ENCODE assay signal across 9 cellular contexts in genomic region chr2:192190474-192190873, GRCh38. TPM values are rescaled to one million over a fixed set of nuclear protein-coding genes. Genes with fewer than 3 reads are reported as not detected.
A peak's percentile ranks its signal among the peaks of the same experiment; 100 is the strongest.
DNase-seq lines count a peak whose midpoint lies in the region; TF ChIP-seq lines count a peak whose summit lies in the region.
"Had no signal": no experiment of that assay in that cellular context is flagged by ENCODE, and none has a peak within 500 bp of the region (broad histone marks: within the 10 kb centered on the region; RNA-seq: fewer than 3 reads in every experiment).

No MANE protein-coding gene starts in this region.

- H3K4me3 ChIP-seq in fibroblast of mammary gland (ENCODE audit: control insufficient read depth, low read depth, low read length), result no peak overlapping the region
- no peak overlapping the region for H3K4me3 ChIP-seq in adrenal gland

- H3K4me3 Mint-ChIP-seq in activated naive CD4-positive, alpha-beta T cell treated with anti-CD3 and anti-CD28 coated beads, Interleukin-2, amount 10 ng/mL, durations not matched to agents 7 days and 5 days, result no peak overlapping the region
- H3K4me3 Mint-ChIP-seq in activated T-helper 1 cell treated with anti-CD3 and anti-CD28 coated beads, Interleukin-12 subunit alpha, Interleukin-12 subunit beta, Interleukin-2, Interleukin-4 antibody, amounts not matched to agents 30 ng/mL and 10 ng/mL and 1 ng/mL, durations not matched to agents 14 hours and 24 hours and 36 hours, result no peak overlapping the region

- TF ChIP-seq CTCF in fibroblast of mammary gland (conservative IDR thresholded peaks at IDR 0.05; ENCODE audit: control insufficient read depth, insufficient read depth, low read depth, low read length) (peak; percentile 69), adrenal gland (IDR thresholded peaks at IDR 0.05) (peak in 3 of 6 experiments; percentile 15 to 20 (median 18))

- no peaks in the 10 kb centered on the region for H3K36me3 Mint-ChIP-seq in activated naive CD4-positive, alpha-beta T cell treated with anti-CD3 and anti-CD28 coated beads, Interleukin-2, amount 10 ng/mL, durations not matched to agents 7 days and 5 days
- no peaks in the 10 kb centered on the region for H3K36me3 Mint-ChIP-seq in activated T-helper 1 cell treated with anti-CD3 and anti-CD28 coated beads, Interleukin-12 subunit alpha, Interleukin-12 subunit beta, Interleukin-2, Interleukin-4 antibody, amounts not matched to agents 30 ng/mL and 10 ng/mL and 1 ng/mL, durations not matched to agents 14 hours and 24 hours and 36 hours (ENCODE audit: low read depth)

- DNase-seq in A172 (ENCODE audit: low spot score), result peak; percentile 38
- peak; percentile 44 for DNase-seq in GM03348 (ENCODE audit: low spot score)
- DNase-seq in NCI-H748 treated with DMSO at 0.1 percent for 48 hours (lab: John Stamatoyannopoulos, UW), result peak; percentile 12
- DNase-seq in fibroblast of mammary gland (ENCODE audit: low read depth), result peak; percentile 66
- DNase-seq in activated naive CD4-positive, alpha-beta T cell treated with anti-CD3 and anti-CD28 coated beads, Interleukin-2, amount 10 ng/mL, durations not matched to agents 7 days and 5 days, result no peak
- no peak for DNase-seq in activated T-helper 1 cell treated with anti-CD3 and anti-CD28 coated beads, Interleukin-12 subunit alpha, Interleukin-12 subunit beta, Interleukin-2, Interleukin-4 antibody, amounts not matched to agents 30 ng/mL and 10 ng/mL and 1 ng/mL, durations not matched to agents 14 hours and 24 hours and 36 hours (ENCODE audit: low spot score)
- no peak for DNase-seq in adrenal gland
- no peak for DNase-seq in hypothalamus (lab: John Stamatoyannopoulos, UW)
- DNase-seq: NCI-H774 had no signal

- intact Hi-C loops in activated T-helper 1 cell treated with anti-CD3 and anti-CD28 coated beads, Interleukin-12 subunit alpha, Interleukin-12 subunit beta, Interleukin-2, Interleukin-4 antibody, amounts not matched to agents 30 ng/mL and 10 ng/mL and 1 ng/mL, durations not matched to agents 14 hours and 24 hours and 36 hours (cut with micrococcal nuclease), result no loop called here
- intact Hi-C loops in adrenal gland (cut with DNase I), result no loop called here

- H3K27me3 Mint-ChIP-seq in activated naive CD4-positive, alpha-beta T cell treated with anti-CD3 and anti-CD28 coated beads, Interleukin-2, amount 10 ng/mL, durations not matched to agents 7 days and 5 days, result peaks cover 39% of the 10 kb centered on the region
- peaks cover 61% of the 10 kb centered on the region for H3K27me3 Mint-ChIP-seq in activated T-helper 1 cell treated with anti-CD3 and anti-CD28 coated beads, Interleukin-12 subunit alpha, Interleukin-12 subunit beta, Interleukin-2, Interleukin-4 antibody, amounts not matched to agents 30 ng/mL and 10 ng/mL and 1 ng/mL, durations not matched to agents 14 hours and 24 hours and 36 hours (ENCODE audit: insufficient read depth)

- H3K4me1 Mint-ChIP-seq in activated naive CD4-positive, alpha-beta T cell treated with anti-CD3 and anti-CD28 coated beads, Interleukin-2, amount 10 ng/mL, durations not matched to agents 7 days and 5 days, result peaks cover 16% of the 10 kb centered on the region
- peaks cover 8% of the 10 kb centered on the region for H3K4me1 Mint-ChIP-seq in activated T-helper 1 cell treated with anti-CD3 and anti-CD28 coated beads, Interleukin-12 subunit alpha, Interleukin-12 subunit beta, Interleukin-2, Interleukin-4 antibody, amounts not matched to agents 30 ng/mL and 10 ng/mL and 1 ng/mL, durations not matched to agents 14 hours and 24 hours and 36 hours (ENCODE audit: low read depth)

- no peak overlapping the region for H3K27ac Mint-ChIP-seq in activated naive CD4-positive, alpha-beta T cell treated with anti-CD3 and anti-CD28 coated beads, Interleukin-2, amount 10 ng/mL, durations not matched to agents 7 days and 5 days
- H3K27ac Mint-ChIP-seq in activated T-helper 1 cell treated with anti-CD3 and anti-CD28 coated beads, Interleukin-12 subunit alpha, Interleukin-12 subunit beta, Interleukin-2, Interleukin-4 antibody, amounts not matched to agents 30 ng/mL and 10 ng/mL and 1 ng/mL, durations not matched to agents 14 hours and 24 hours and 36 hours, result no peak overlapping the region

- CTCF ChIA-PET in activated naive CD4-positive, alpha-beta T cell treated with anti-CD3 and anti-CD28 coated beads, Interleukin-2, amount 10 ng/mL, durations not matched to agents 7 days and 5 days (lab: Charles Lee), result no interaction called here

- no peaks in the 10 kb centered on the region for H3K36me3 ChIP-seq in adrenal gland (replicated peaks in 1 of 2)

- TF ChIP-seq POLR2A in adrenal gland (IDR thresholded peaks at IDR 0.05), result no peak

- no peaks in the 10 kb centered on the region for H3K9me3 ChIP-seq in adrenal gland (replicated peaks in 1 of 3)

- no peaks in the 10 kb centered on the region for H3K9me3 Mint-ChIP-seq in activated naive CD4-positive, alpha-beta T cell treated with anti-CD3 and anti-CD28 coated beads, Interleukin-2, amount 10 ng/mL, durations not matched to agents 7 days and 5 days
- H3K9me3 Mint-ChIP-seq in activated T-helper 1 cell treated with anti-CD3 and anti-CD28 coated beads, Interleukin-12 subunit alpha, Interleukin-12 subunit beta, Interleukin-2, Interleukin-4 antibody, amounts not matched to agents 30 ng/mL and 10 ng/mL and 1 ng/mL, durations not matched to agents 14 hours and 24 hours and 36 hours, result no peaks in the 10 kb centered on the region

- 45 to 51% (median 47%) methylated on average over 1 of the region's 1 CpG for WGBS in adrenal gland, 4 donors

- peaks cover 12 to 13% of the 10 kb centered on the region in 2 donors for H3K4me1 ChIP-seq in adrenal gland (replicated peaks in 1 of 2)

- no peak overlapping the region for H3K27ac ChIP-seq in adrenal gland

- H3K27me3 ChIP-seq in adrenal gland, result peaks cover 18% of the 10 kb centered on the region

RNA-seq across cellular contexts. Expression of gene TMEFF2, which starts 4.3 kb away (rescaled TPM):
- total RNA-seq in A172 (2014; rRNA removed; shearing (Covaris generic)), result 11.1 and 15.2 TPM in 2 replicates
- total RNA-seq in activated T-helper 1 cell treated with anti-CD3 and anti-CD28 coated beads, Interleukin-12 subunit alpha, Interleukin-12 subunit beta, Interleukin-2, Interleukin-4 antibody, amounts not matched to agents 30 ng/mL and 10 ng/mL and 1 ng/mL, durations not matched to agents 14 hours and 24 hours and 36 hours, result not detected in 2 replicates
- total RNA-seq in adrenal gland, result 1 to 10 TPM in 2 of 8 donors, under 1 TPM in 4, not detected in 2; 0.16 to 2.7 (median 0.51) TPM
- polyA plus RNA-seq in adrenal gland, result under 1 TPM; 0.40 to 0.93 (median 0.51) TPM

Comparison
In these comparisons a context has a peak if more than half of its experiments do, and no peak if none do; other contexts are left out.
1. DNase-seq: peak in A172 (single experiment), GM03348 (single experiment), NCI-H748 treated with DMSO at 0.1 percent for 48 hours (single experiment) and fibroblast of mammary gland (single experiment); none in activated naive CD4-positive, alpha-beta T cell treated with anti-CD3 and anti-CD28 coated beads, Interleukin-2, amount 10 ng/mL, durations not matched to agents 7 days and 5 days (single experiment), activated T-helper 1 cell treated with anti-CD3 and anti-CD28 coated beads, Interleukin-12 subunit alpha, Interleukin-12 subunit beta, Interleukin-2, Interleukin-4 antibody, amounts not matched to agents 30 ng/mL and 10 ng/mL and 1 ng/mL, durations not matched to agents 14 hours and 24 hours and 36 hours (single experiment), adrenal gland (0 of 7) and hypothalamus (0 of 51).